Comparison of ENCODE assay signal across 15 cellular contexts in genomic region chr12:39102474-39103209, GRCh38.
DNase-seq lines count a peak whose midpoint lies in the region; ATAC-seq lines count a peak whose summit lies in the region.
"Had no signal": no experiment of that assay in that cellular context is flagged by ENCODE, and none has a peak within 500 bp of the region (broad histone marks: within the 10 kb centered on the region; RNA-seq: fewer than 3 reads in every experiment).

No MANE protein-coding gene starts in this region.

- H3K9me3 ChIP-seq in subcutaneous abdominal adipose tissue (ENCODE audit: control insufficient read depth in 5 of 5, low read length in 5 of 5): no peaks in the 10 kb centered on the region
- H3K9me3 ChIP-seq: right atrium auricular region, testis had no signal

- H3K9ac ChIP-seq in subcutaneous abdominal adipose tissue (ENCODE audit: low read length in 5 of 5): no peak overlapping the region
- H3K9ac ChIP-seq: neural progenitor cell had no signal

- H3K27ac ChIP-seq in subcutaneous abdominal adipose tissue (ENCODE audit: low read depth, low read length): peak overlapping the region; percentile 34
- H3K27ac ChIP-seq: C4-2B, dorsolateral prefrontal cortex, neural progenitor cell, PC-9, right atrium auricular region, testis, WERI-Rb-1 had no signal

- H3K27me3 ChIP-seq in subcutaneous abdominal adipose tissue (ENCODE audit: control insufficient read depth in 5 of 5, insufficient read depth in 4 of 5, low read length in 5 of 5): no peaks in the 10 kb centered on the region
- H3K27me3 ChIP-seq: dorsolateral prefrontal cortex, neural progenitor cell, right atrium auricular region, testis had no signal

- H3K36me3 ChIP-seq in subcutaneous abdominal adipose tissue (ENCODE audit: control insufficient read depth in 5 of 5, insufficient read depth in 5 of 5, low read length in 5 of 5): no peaks in the 10 kb centered on the region
- H3K36me3 ChIP-seq: neural progenitor cell, right atrium auricular region, WERI-Rb-1 had no signal

- peaks cover 0 to 11% (median 0%) of the 10 kb centered on the region in 5 donors for H3K4me1 ChIP-seq in subcutaneous abdominal adipose tissue (ENCODE audit: control insufficient read depth in 5 of 5, insufficient read depth in 5 of 5, low read length in 5 of 5)
- H3K4me1 ChIP-seq: neural progenitor cell, right atrium auricular region, testis had no signal

- no peak overlapping the region for H3K4me3 ChIP-seq in subcutaneous abdominal adipose tissue (ENCODE audit: low read depth in 1 of 5, low read length in 5 of 5)
- H3K4me3 ChIP-seq: neural progenitor cell, PC-9, right atrium auricular region, testis had no signal

- DNase-seq in HPDE6-E6E7 (ENCODE audit: extremely low spot score): peak; percentile 29
- peak; percentile 63 for DNase-seq in amniotic epithelial cell (ENCODE audit: low read depth)
- peak; percentile 3 for DNase-seq in fibroblast of the conjunctiva (ENCODE audit: low read depth)
- DNase-seq in stimulated activated CD4-positive, alpha-beta T cell treated with anti-CD3 and anti-CD28 coated beads, Interleukin-2, amount 100 ng/mL, for 24 hours: no peak
- no peak for DNase-seq in GF-D8 (lab: John Stamatoyannopoulos, UW)
- DNase-seq: DMS79, dorsolateral prefrontal cortex had no signal

- ATAC-seq in HG03432 (IDR thresholded peaks at IDR 0.05; ENCODE audit: unreplicated experiment): no peak

Comparison
In these comparisons a context has a peak if more than half of its experiments do, and no peak if none do; other contexts are left out.
1. DNase-seq: peak in HPDE6-E6E7 (single experiment), amniotic epithelial cell (single experiment) and fibroblast of the conjunctiva (single experiment); none in stimulated activated CD4-positive, alpha-beta T cell treated with anti-CD3 and anti-CD28 coated beads, Interleukin-2, amount 100 ng/mL, for 24 hours (0 of 2) and GF-D8 (single experiment).